In genomic region chr5:17258989-17259388, GRCh38 we compare ENCODE assay signal across 2 cellular contexts. TPM values are rescaled to one million over a fixed set of nuclear protein-coding genes. Genes with fewer than 3 reads are reported as not detected.
"Had no signal": no experiment of that assay in that cellular context is flagged by ENCODE, and none has a peak within 500 bp of the region (broad histone marks: within the 10 kb centered on the region; RNA-seq: fewer than 3 reads in every experiment).

No MANE protein-coding gene starts in this region.

RNA-seq across cellular contexts. Expression of gene BASP1, which starts 41.6 kb away (rescaled TPM):
- total RNA-seq: activated CD8-positive, alpha-beta T cell treated with anti-CD3 and anti-CD28 coated beads, Interleukin-2, amount 10 ng/mL, durations not matched to agents 7 days and 5 days; T-helper 2 cell treated with Interferon-gamma antibody and Interleukin-4, amounts not matched to agents 100 ng/mL and 5 ng/mL, for 36 hours had no signal
